Comparison of ENCODE assay signal across 9 cellular contexts in the genomic region with DNA sequence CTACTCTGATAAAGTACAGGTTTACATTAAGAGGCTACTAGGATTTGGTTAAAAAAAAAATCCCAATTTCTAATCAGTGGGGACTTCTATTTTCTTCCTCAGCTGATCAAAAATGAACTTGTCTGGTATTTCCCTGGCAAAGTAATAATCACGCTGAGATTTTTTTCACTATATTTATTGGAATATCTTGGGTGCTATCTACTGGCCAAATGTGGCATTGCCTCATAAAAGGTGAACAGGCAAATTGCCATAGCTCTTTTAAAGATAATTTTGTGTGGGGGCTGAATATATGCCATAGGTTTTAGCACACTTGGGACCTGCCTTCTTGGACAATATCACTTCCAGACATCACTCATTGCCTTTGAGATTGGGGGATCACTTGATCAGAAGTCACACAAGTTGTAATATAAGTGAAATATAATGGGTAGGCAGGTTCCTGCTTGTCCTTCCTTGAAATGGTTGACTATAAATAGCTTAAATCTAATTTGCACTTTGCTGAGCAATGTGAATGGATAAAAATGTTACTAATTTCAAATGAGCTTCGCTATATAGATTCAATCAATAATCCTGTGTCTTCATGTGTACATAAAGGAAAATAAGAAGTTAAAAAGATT. TPM values are rescaled to one million over a fixed set of nuclear protein-coding genes. Genes with fewer than 3 reads are reported as not detected.
DNase-seq lines count a peak whose midpoint lies in the region; ATAC-seq and TF ChIP-seq lines count a peak whose summit lies in the region.
"Had no signal": no experiment of that assay in that cellular context is flagged by ENCODE, and none has a peak within 500 bp of the region (broad histone marks: within the 10 kb centered on the region; RNA-seq: fewer than 3 reads in every experiment).

No MANE protein-coding gene starts in this region.

- ATAC-seq in GM18519 (IDR thresholded peaks at IDR 0.05; ENCODE audit: low FRiP score, unreplicated experiment), result peak; percentile 51
- ATAC-seq in GM18858 (IDR thresholded peaks at IDR 0.05; ENCODE audit: unreplicated experiment), result no peak
- no peak for ATAC-seq in HG02763 (IDR thresholded peaks at IDR 0.05; ENCODE audit: unreplicated experiment)

- H3K27ac ChIP-seq in liver (ENCODE audit: low read depth in 1 of 2, low read length in 2 of 2), result no peak overlapping the region

- H3K36me3 ChIP-seq in BJ (ENCODE audit: control insufficient read depth, insufficient read depth, low read length), result no peaks in the 10 kb centered on the region
- no peaks in the 10 kb centered on the region for H3K36me3 ChIP-seq in liver (ENCODE audit: control insufficient read depth in 4 of 4, insufficient read depth in 3 of 4, low read depth in 1 of 4, low read length in 3 of 4)

- TF ChIP-seq CTCF in BJ (IDR thresholded peaks at IDR 0.05; ENCODE audit: insufficient read depth, low read depth, low read length) (peak; percentile 65), liver (IDR thresholded peaks at IDR 0.05; ENCODE audit: low read depth, low read length, missing input control) (peak; percentile 91)

- 22% methylated on average over 2 of the region's 2 CpGs for WGBS in liver

- H3K27me3 ChIP-seq in BJ (ENCODE audit: control insufficient read depth, insufficient read depth, low read length) (peaks cover 4% of the 10 kb centered on the region), liver (ENCODE audit: control insufficient read depth in 4 of 4, insufficient read depth in 4 of 4, low read length in 3 of 4) (peaks cover 0 to under 1% (median 0%) of the 10 kb centered on the region in 4 donors)

- H3K4me3 ChIP-seq in BJ (ENCODE audit: low read depth, low read length) (no peak overlapping the region), liver (ENCODE audit: low read depth in 1 of 3, low read length in 3 of 3) (no peak overlapping the region)

- peak; percentile 91 to 92 for TF ChIP-seq RAD21 in liver (IDR thresholded peaks at IDR 0.05)

- no peaks in the 10 kb centered on the region for H3K9me3 ChIP-seq in liver (ENCODE audit: control insufficient read depth in 4 of 4, low read length in 3 of 4)

- H3K4me1 ChIP-seq in liver (ENCODE audit: control insufficient read depth in 4 of 4, insufficient read depth in 4 of 4, low read length in 3 of 4), result peaks cover 0 to 4% (median 4%) of the 10 kb centered on the region in 4 donors

- DNase-seq in BJ (ENCODE audit: low read depth) (no peak), NCI-H1105 treated with DMSO at 0.1 percent for 48 hours (lab: John Stamatoyannopoulos, UW) (peak; percentile 64), astrocyte of the hippocampus (ENCODE audit: low read depth, low spot score) (peak; percentile 60), cortex of kidney (lab: John Stamatoyannopoulos, UW) (no peak)

- no peak overlapping the region for H3K9ac ChIP-seq in liver (ENCODE audit: low read depth in 1 of 2, low read length in 2 of 2)

- CTCF ChIA-PET in BJ (lab: Yijun Ruan, JAX), result interaction anchor here (0.6 to 2.9 kb wide), 17 partner anchors 9 to 899 kb away, joined by 3 to 26 read pairs (median 5); no protein-coding TSS in a partner anchor

- POLR2A ChIA-PET in BJ (lab: Charles Lee), result no interaction called here

TF ChIP-seq in liver, 16 proteins besides CTCF, POLR2A, EP300 and RAD21:
- TF ChIP-seq HNF4A (conservative IDR thresholded peaks at IDR 0.05) (no peak), EGR1 (IDR thresholded peaks at IDR 0.05; ENCODE audit: low read depth in 2 of 2) (no peak), SP1 (IDR thresholded peaks at IDR 0.05) (no peak), RXRA (IDR thresholded peaks at IDR 0.05) (no peak), FOXA2 (IDR thresholded peaks at IDR 0.05) (no peak), JUND (IDR thresholded peaks at IDR 0.05) (no peak), ATF3 (IDR thresholded peaks at IDR 0.05) (no peak), YY1 (IDR thresholded peaks at IDR 0.05) (no peak), GABPA (IDR thresholded peaks at IDR 0.05 in 1 of 2, conservative IDR thresholded peaks at IDR 0.05 in 1 of 2) (no peak), FOXA1 (IDR thresholded peaks at IDR 0.05) (no peak), MAX (IDR thresholded peaks at IDR 0.05) (no peak), ZBTB33 (IDR thresholded peaks at IDR 0.05) (no peak), TAF1 (conservative IDR thresholded peaks at IDR 0.05) (no peak)
- TF ChIP-seq, protein P1, sequence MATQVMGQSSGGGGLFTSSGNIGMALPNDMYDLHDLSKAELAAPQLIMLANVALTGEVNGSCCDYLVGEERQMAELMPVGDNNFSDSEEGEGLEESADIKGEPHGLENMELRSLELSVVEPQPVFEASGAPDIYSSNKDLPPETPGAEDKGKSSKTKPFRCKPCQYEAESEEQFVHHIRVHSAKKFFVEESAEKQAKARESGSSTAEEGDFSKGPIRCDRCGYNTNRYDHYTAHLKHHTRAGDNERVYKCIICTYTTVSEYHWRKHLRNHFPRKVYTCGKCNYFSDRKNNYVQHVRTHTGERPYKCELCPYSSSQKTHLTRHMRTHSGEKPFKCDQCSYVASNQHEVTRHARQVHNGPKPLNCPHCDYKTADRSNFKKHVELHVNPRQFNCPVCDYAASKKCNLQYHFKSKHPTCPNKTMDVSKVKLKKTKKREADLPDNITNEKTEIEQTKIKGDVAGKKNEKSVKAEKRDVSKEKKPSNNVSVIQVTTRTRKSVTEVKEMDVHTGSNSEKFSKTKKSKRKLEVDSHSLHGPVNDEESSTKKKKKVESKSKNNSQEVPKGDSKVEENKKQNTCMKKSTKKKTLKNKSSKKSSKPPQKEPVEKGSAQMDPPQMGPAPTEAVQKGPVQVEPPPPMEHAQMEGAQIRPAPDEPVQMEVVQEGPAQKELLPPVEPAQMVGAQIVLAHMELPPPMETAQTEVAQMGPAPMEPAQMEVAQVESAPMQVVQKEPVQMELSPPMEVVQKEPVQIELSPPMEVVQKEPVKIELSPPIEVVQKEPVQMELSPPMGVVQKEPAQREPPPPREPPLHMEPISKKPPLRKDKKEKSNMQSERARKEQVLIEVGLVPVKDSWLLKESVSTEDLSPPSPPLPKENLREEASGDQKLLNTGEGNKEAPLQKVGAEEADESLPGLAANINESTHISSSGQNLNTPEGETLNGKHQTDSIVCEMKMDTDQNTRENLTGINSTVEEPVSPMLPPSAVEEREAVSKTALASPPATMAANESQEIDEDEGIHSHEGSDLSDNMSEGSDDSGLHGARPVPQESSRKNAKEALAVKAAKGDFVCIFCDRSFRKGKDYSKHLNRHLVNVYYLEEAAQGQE (IDR thresholded peaks at IDR 0.05), result no peak

RNA-seq across cellular contexts. Expression of gene NXPH2, which starts 7.0 kb away (rescaled TPM):
- polyA plus RNA-seq in BJ (2011; rRNA removed) (not detected in 2 replicates), liver (under 1 TPM in 1 of 2 donors, not detected in 1; 0.15 TPM)
- not detected in 2 replicates for polyA minus RNA-seq in BJ (2011; rRNA and poly(A)+ RNA removed)
- total RNA-seq in liver, result under 1 TPM in 1 of 2 donors, not detected in 1; 0.19 TPM
- polyA plus RNA-seq: IgD-negative memory B cell had no signal

Comparison
In these comparisons a context has a peak if more than half of its experiments do, and no peak if none do; other contexts are left out.
1. DNase-seq: peak in NCI-H1105 treated with DMSO at 0.1 percent for 48 hours (single experiment) and astrocyte of the hippocampus (single experiment); none in BJ (single experiment) and cortex of kidney (single experiment).